Comparison of ENCODE assay signal across 1 cellular context in the genomic region with DNA sequence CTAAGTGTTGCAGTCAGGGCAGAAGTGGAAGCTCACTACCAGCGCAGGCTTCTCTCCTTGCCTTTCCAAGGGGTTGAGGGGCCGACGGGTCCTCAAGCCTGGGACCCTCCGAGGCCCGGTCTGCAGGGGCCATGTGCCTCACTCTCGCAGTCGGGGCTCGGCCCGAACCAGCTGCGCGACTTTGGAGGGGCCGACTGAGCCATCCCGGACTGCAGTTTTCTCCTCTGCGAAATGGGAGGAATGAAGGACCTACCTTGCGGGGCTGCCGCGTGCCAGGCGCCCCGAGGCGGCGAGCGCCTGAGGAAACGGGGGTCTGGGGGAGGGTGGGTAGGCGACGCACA.
A peak's percentile ranks its signal among the peaks of the same experiment; 100 is the strongest.
TF ChIP-seq lines count a peak whose summit lies in the region.

No MANE protein-coding gene starts in this region.

TF ChIP-seq in endothelial cell of umbilical vein, 7 proteins besides CTCF, POLR2A, EP300 and RAD21:
- TF ChIP-seq, protein P1, sequence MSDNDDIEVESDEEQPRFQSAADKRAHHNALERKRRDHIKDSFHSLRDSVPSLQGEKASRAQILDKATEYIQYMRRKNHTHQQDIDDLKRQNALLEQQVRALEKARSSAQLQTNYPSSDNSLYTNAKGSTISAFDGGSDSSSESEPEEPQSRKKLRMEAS (IDR thresholded peaks at IDR 0.05; ENCODE audit: insufficient read depth, insufficient read length): no peak
- TF ChIP-seq JUN (IDR thresholded peaks at IDR 0.05; ENCODE audit: borderline replicate concordance, insufficient read depth, insufficient read length, low read depth): no peak
- peak; percentile 89 for TF ChIP-seq EZH2 (IDR thresholded peaks at IDR 0.05; ENCODE audit: borderline replicate concordance, low read depth, low read length, severe bottlenecking)
- no peak for TF ChIP-seq POLR2AphosphoS5 (IDR thresholded peaks at IDR 0.05; ENCODE audit: insufficient read depth, low read depth, low read length)
- no peak for TF ChIP-seq GATA2 (IDR thresholded peaks at IDR 0.05; ENCODE audit: insufficient read depth, insufficient read length, low read depth, low read length)
